18 cellular contexts compared by ENCODE assay signal in genomic region chr18:71673954-71674353, GRCh38.
"Had no signal": no experiment of that assay in that cellular context is flagged by ENCODE, and none has a peak within 500 bp of the region (broad histone marks: within the 10 kb centered on the region; RNA-seq: fewer than 3 reads in every experiment).

No MANE protein-coding gene starts in this region.

- H3K9ac ChIP-seq: KMS-11 had no signal

- H3K27me3 ChIP-seq: ascending aorta, body of pancreas, SJSA1 had no signal

- H3K4me2 ChIP-seq: KMS-11 had no signal

- H3K4me3 Mint-ChIP-seq: activated CD8-positive, alpha-beta T cell treated with anti-CD3 and anti-CD28 coated beads for 36 hours; activated naive CD4-positive, alpha-beta T cell treated with anti-CD3 and anti-CD28 coated beads, Interleukin-2, amount 50 U/mL, for 24 hours; T-helper 2 cell treated with Interferon-gamma antibody and Interleukin-4, amounts not matched to agents 5 μg/mL and 100 μg/mL, for 36 hours had no signal

- H3K27ac ChIP-seq: ascending aorta, body of pancreas, KMS-11, SJSA1 had no signal

- H3K9me3 ChIP-seq: ascending aorta, body of pancreas, SJSA1 had no signal

- ATAC-seq: activated CD4-positive, CD25-positive, alpha-beta regulatory T cell treated with anti-CD3 and anti-CD28 coated beads, Interleukin-2, amount 50 U/mL, for 24 hours; activated CD8-positive, alpha-beta T cell treated with anti-CD3 and anti-CD28 coated beads for 36 hours; body of pancreas; SK-N-SH treated with all-trans-retinoic acid at 6 μM for 48 hours had no signal

- H3K4me3 ChIP-seq: ascending aorta, body of pancreas, SJSA1 had no signal

- H3K27me3 Mint-ChIP-seq: activated CD8-positive, alpha-beta T cell treated with anti-CD3 and anti-CD28 coated beads for 36 hours; activated naive CD4-positive, alpha-beta T cell treated with anti-CD3 and anti-CD28 coated beads, Interleukin-2, amount 50 U/mL, for 24 hours had no signal

- DNase-seq: activated CD4-positive, alpha-beta T cell treated with anti-CD3 and anti-CD28 coated beads for 4 hours; activated CD8-positive, alpha-beta memory T cell treated with anti-CD3 and anti-CD28 coated beads, Interleukin-2, amount 50 U/mL, for 4 hours; activated CD8-positive, alpha-beta T cell treated with anti-CD3 and anti-CD28 coated beads for 36 hours; body of pancreas; central memory CD4-positive, alpha-beta T cell; NCI-H1092; NCI-H1417; NCI-H1930; NCI-H524 treated with DMSO at 0.1 percent for 48 hours; NCI-H748 treated with DMSO at 0.1 percent for 48 hours; SW 1271 had no signal

- H3K27ac Mint-ChIP-seq: activated CD8-positive, alpha-beta T cell treated with anti-CD3 and anti-CD28 coated beads for 36 hours; activated naive CD4-positive, alpha-beta T cell treated with anti-CD3 and anti-CD28 coated beads, Interleukin-2, amount 50 U/mL, for 24 hours; T-helper 2 cell treated with Interferon-gamma antibody and Interleukin-4, amounts not matched to agents 5 μg/mL and 100 μg/mL, for 36 hours had no signal

- H3K36me3 ChIP-seq: ascending aorta, SJSA1 had no signal

- H3K4me1 Mint-ChIP-seq: activated naive CD4-positive, alpha-beta T cell treated with anti-CD3 and anti-CD28 coated beads, Interleukin-2, amount 50 U/mL, for 24 hours had no signal

- H3K4me1 ChIP-seq: ascending aorta, body of pancreas, SJSA1 had no signal

- H3K36me3 Mint-ChIP-seq: activated naive CD4-positive, alpha-beta T cell treated with anti-CD3 and anti-CD28 coated beads, Interleukin-2, amount 50 U/mL, for 24 hours had no signal
